Comparison of ENCODE assay signal across 38 cellular contexts in the genomic region with DNA sequence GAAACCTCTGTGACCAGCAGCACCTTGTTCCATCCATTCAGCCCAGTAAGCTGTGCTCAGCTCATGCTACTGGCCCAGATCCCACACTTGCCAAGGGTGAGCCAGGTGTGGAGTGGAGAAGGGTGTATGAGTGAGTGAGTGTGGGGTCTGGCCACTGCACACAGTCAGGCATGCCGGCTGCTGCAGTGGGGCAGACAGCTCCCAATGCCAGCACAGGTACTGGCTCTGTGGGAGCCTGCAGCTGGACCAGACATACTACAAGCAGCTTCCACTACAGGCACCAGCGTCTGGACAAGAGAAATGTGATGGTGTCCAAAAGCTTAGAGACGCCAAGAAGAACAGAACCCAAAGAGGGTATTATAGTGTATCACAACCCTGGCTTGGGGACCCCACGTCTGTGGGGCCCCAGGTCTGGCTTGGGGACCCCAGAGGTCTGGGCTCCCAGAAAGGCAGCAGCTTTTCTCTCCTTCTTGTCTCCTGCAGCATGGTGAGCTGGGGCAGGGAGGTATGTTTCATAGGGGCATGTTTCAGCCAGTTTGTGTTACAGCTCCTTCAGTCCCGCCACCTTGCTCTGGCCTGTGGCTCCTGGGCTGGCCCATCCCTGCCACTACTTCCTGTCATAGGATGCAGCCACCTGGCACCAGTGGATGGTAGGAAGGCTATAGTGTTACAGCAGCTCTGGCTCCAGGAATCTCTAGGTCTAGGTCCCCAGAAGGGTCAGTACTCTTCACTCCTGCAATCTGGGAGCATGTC.
"Had no signal": no experiment of that assay in that cellular context is flagged by ENCODE, and none has a peak within 500 bp of the region (broad histone marks: within the 10 kb centered on the region; RNA-seq: fewer than 3 reads in every experiment).

No MANE protein-coding gene starts in this region.

- H3K27ac Mint-ChIP-seq: activated B cell treated with CpG ODN at 0.5 μM for 24 hours; activated CD4-positive, alpha-beta memory T cell treated with anti-CD3 and anti-CD28 coated beads for 36 hours; activated CD8-positive, alpha-beta memory T cell treated with anti-CD3 and anti-CD28 coated beads, Interleukin-2, amount 10 ng/mL, durations not matched to agents 7 days and 5 days; activated CD8-positive, alpha-beta T cell treated with anti-CD3 and anti-CD28 coated beads, Interleukin-2, amount 10 ng/mL, durations not matched to agents 7 days and 5 days; activated naive CD4-positive, alpha-beta T cell treated with anti-CD3 and anti-CD28 coated beads for 36 hours; activated naive CD4-positive, alpha-beta T cell treated with anti-CD3 and anti-CD28 coated beads, Interleukin-2, amount 50 U/mL, for 24 hours; activated naive CD8-positive, alpha-beta T cell treated with anti-CD3 and anti-CD28 coated beads for 36 hours; activated naive CD8-positive, alpha-beta T cell treated with anti-CD3 and anti-CD28 coated beads, Interleukin-2, amount 50 U/mL, for 24 hours; activated T-helper 1 cell treated with anti-CD3 and anti-CD28 coated beads, Interleukin-12 subunit alpha, Interleukin-12 subunit beta, Interleukin-2, Interleukin-4 antibody, amounts not matched to agents 30 ng/mL and 10 ng/mL and 1 ng/mL, durations not matched to agents 14 hours and 24 hours and 36 hours; activated T-helper 2 cell treated with anti-CD3 and anti-CD28 coated beads, Interferon-gamma antibody, Interleukin-2, Interleukin-4, amounts not matched to agents 10 μg/mL and 5 μg/mL and 100 μg/mL, durations not matched to agents 14 hours and 24 hours and 36 hours; brain; dendritic cell treated with granulocyte-macrophage colony-stimulating factor and Interleukin-4, amounts not matched to agents 40 ng/mL and 50 ng/mL, for 4 days; effector memory CD8-positive, alpha-beta T cell; T-helper 17 cell; T-helper 2 cell treated with Interferon-gamma antibody and Interleukin-4, amounts not matched to agents 5 μg/mL and 100 μg/mL, for 36 hours had no signal

- H3K4me3 Mint-ChIP-seq: activated B cell treated with CpG ODN at 0.5 μM for 24 hours; activated CD4-positive, alpha-beta memory T cell treated with anti-CD3 and anti-CD28 coated beads for 36 hours; activated CD8-positive, alpha-beta memory T cell treated with anti-CD3 and anti-CD28 coated beads, Interleukin-2, amount 10 ng/mL, durations not matched to agents 7 days and 5 days; activated CD8-positive, alpha-beta T cell treated with anti-CD3 and anti-CD28 coated beads, Interleukin-2, amount 10 ng/mL, durations not matched to agents 7 days and 5 days; activated naive CD4-positive, alpha-beta T cell treated with anti-CD3 and anti-CD28 coated beads for 36 hours; activated naive CD4-positive, alpha-beta T cell treated with anti-CD3 and anti-CD28 coated beads, Interleukin-2, amount 50 U/mL, for 24 hours; activated naive CD8-positive, alpha-beta T cell treated with anti-CD3 and anti-CD28 coated beads for 36 hours; activated naive CD8-positive, alpha-beta T cell treated with anti-CD3 and anti-CD28 coated beads, Interleukin-2, amount 50 U/mL, for 24 hours; activated T-helper 1 cell treated with anti-CD3 and anti-CD28 coated beads, Interleukin-12 subunit alpha, Interleukin-12 subunit beta, Interleukin-2, Interleukin-4 antibody, amounts not matched to agents 30 ng/mL and 10 ng/mL and 1 ng/mL, durations not matched to agents 14 hours and 24 hours and 36 hours; brain; dendritic cell treated with granulocyte-macrophage colony-stimulating factor and Interleukin-4, amounts not matched to agents 40 ng/mL and 50 ng/mL, for 4 days; effector memory CD8-positive, alpha-beta T cell; T-helper 17 cell; T-helper 2 cell treated with Interferon-gamma antibody and Interleukin-4, amounts not matched to agents 5 μg/mL and 100 μg/mL, for 36 hours had no signal

- H3K27me3 ChIP-seq: adrenal gland, ascending aorta, breast epithelium, cardiac muscle cell, colonic mucosa, dorsolateral prefrontal cortex, heart left ventricle had no signal

- H3K9me3 ChIP-seq: colonic mucosa had no signal

- H3K27ac ChIP-seq: adrenal gland, ascending aorta, breast epithelium, cardiac muscle cell, colonic mucosa, dorsolateral prefrontal cortex, epithelial cell of prostate, heart left ventricle, WERI-Rb-1 had no signal

- H3K4me3 ChIP-seq: adrenal gland, ascending aorta, breast epithelium, cardiac muscle cell, colonic mucosa, dorsolateral prefrontal cortex, heart left ventricle had no signal

- H3K36me3 Mint-ChIP-seq: activated CD4-positive, alpha-beta memory T cell treated with anti-CD3 and anti-CD28 coated beads for 36 hours; activated CD8-positive, alpha-beta memory T cell treated with anti-CD3 and anti-CD28 coated beads, Interleukin-2, amount 10 ng/mL, durations not matched to agents 7 days and 5 days; activated naive CD8-positive, alpha-beta T cell treated with anti-CD3 and anti-CD28 coated beads for 36 hours; brain had no signal

- H3K4me1 Mint-ChIP-seq: activated B cell treated with CpG ODN at 0.5 μM for 24 hours; activated CD8-positive, alpha-beta memory T cell treated with anti-CD3 and anti-CD28 coated beads, Interleukin-2, amount 10 ng/mL, durations not matched to agents 7 days and 5 days; activated naive CD4-positive, alpha-beta T cell treated with anti-CD3 and anti-CD28 coated beads, Interleukin-2, amount 50 U/mL, for 24 hours; activated naive CD8-positive, alpha-beta T cell treated with anti-CD3 and anti-CD28 coated beads for 36 hours; activated naive CD8-positive, alpha-beta T cell treated with anti-CD3 and anti-CD28 coated beads, Interleukin-2, amount 50 U/mL, for 24 hours; brain; T-helper 17 cell had no signal

- H3K4me1 ChIP-seq: adrenal gland, ascending aorta, breast epithelium, colonic mucosa, heart left ventricle had no signal

- ATAC-seq: activated CD8-positive, alpha-beta memory T cell treated with anti-CD3 and anti-CD28 coated beads, Interleukin-2, amount 10 ng/mL, durations not matched to agents 7 days and 5 days; activated CD8-positive, alpha-beta T cell treated with anti-CD3 and anti-CD28 coated beads, Interleukin-2, amount 10 ng/mL, durations not matched to agents 7 days and 5 days; activated naive CD8-positive, alpha-beta T cell treated with anti-CD3 and anti-CD28 coated beads, Interleukin-2, amount 50 U/mL, for 24 hours; effector memory CD8-positive, alpha-beta T cell; heart left ventricle; T-helper 17 cell had no signal

- DNase-seq: activated B cell treated with CpG ODN at 0.5 μM for 24 hours; activated CD4-positive, alpha-beta memory T cell treated with anti-CD3 and anti-CD28 coated beads for 36 hours; activated CD4-positive, alpha-beta T cell treated with anti-CD3 and anti-CD28 coated beads for 48 hours; activated CD8-positive, alpha-beta memory T cell treated with anti-CD3 and anti-CD28 coated beads, Interleukin-2, amount 10 ng/mL, durations not matched to agents 7 days and 5 days; activated CD8-positive, alpha-beta memory T cell treated with anti-CD3 and anti-CD28 coated beads, Interleukin-2, amount 50 U/mL, for 4 hours; activated CD8-positive, alpha-beta T cell treated with anti-CD3 and anti-CD28 coated beads, Interleukin-2, amount 10 ng/mL, durations not matched to agents 7 days and 5 days; activated effector memory CD4-positive, alpha-beta T cell treated with anti-CD3 and anti-CD28 coated beads, Interleukin-2, amount 50 U/mL, for 16 hours; activated naive CD4-positive, alpha-beta T cell treated with anti-CD3 and anti-CD28 coated beads for 36 hours; activated naive CD8-positive, alpha-beta T cell treated with anti-CD3 and anti-CD28 coated beads for 36 hours; activated naive CD8-positive, alpha-beta T cell treated with anti-CD3 and anti-CD28 coated beads, Interleukin-2, amount 50 U/mL, for 24 hours; activated T-cell treated with anti-CD3 and anti-CD28 coated beads, Interleukin-2, amount 50 U/mL, for 1 hour; activated T-cell treated with anti-CD3 and anti-CD28 coated beads, Interleukin-2, amount 50 U/mL, for 48 hours; adrenal gland; amygdala; central memory CD4-positive, alpha-beta T cell; cerebellar nuclear complex; colonic mucosa; dorsolateral prefrontal cortex; effector memory CD8-positive, alpha-beta T cell; foreskin fibroblast; T-helper 1 cell; T-helper 17 cell; T1000; WERI-Rb-1 had no signal

- FAIRE-seq: endometrium, endothelial cell of umbilical vein, frontal cortex had no signal

- H3K27me3 Mint-ChIP-seq: activated B cell treated with CpG ODN at 0.5 μM for 24 hours; activated CD4-positive, alpha-beta memory T cell treated with anti-CD3 and anti-CD28 coated beads for 36 hours; activated CD8-positive, alpha-beta memory T cell treated with anti-CD3 and anti-CD28 coated beads, Interleukin-2, amount 10 ng/mL, durations not matched to agents 7 days and 5 days; activated naive CD4-positive, alpha-beta T cell treated with anti-CD3 and anti-CD28 coated beads, Interleukin-2, amount 50 U/mL, for 24 hours; activated naive CD8-positive, alpha-beta T cell treated with anti-CD3 and anti-CD28 coated beads for 36 hours; activated naive CD8-positive, alpha-beta T cell treated with anti-CD3 and anti-CD28 coated beads, Interleukin-2, amount 50 U/mL, for 24 hours; brain; dendritic cell treated with granulocyte-macrophage colony-stimulating factor and Interleukin-4, amounts not matched to agents 40 ng/mL and 50 ng/mL, for 4 days; effector memory CD8-positive, alpha-beta T cell; T-helper 17 cell had no signal

- H3K36me3 ChIP-seq: adrenal gland, ascending aorta, breast epithelium, cardiac muscle cell, colonic mucosa, heart left ventricle, WERI-Rb-1 had no signal
